ENCODE assay signal across 23 cellular contexts in the genomic region with DNA sequence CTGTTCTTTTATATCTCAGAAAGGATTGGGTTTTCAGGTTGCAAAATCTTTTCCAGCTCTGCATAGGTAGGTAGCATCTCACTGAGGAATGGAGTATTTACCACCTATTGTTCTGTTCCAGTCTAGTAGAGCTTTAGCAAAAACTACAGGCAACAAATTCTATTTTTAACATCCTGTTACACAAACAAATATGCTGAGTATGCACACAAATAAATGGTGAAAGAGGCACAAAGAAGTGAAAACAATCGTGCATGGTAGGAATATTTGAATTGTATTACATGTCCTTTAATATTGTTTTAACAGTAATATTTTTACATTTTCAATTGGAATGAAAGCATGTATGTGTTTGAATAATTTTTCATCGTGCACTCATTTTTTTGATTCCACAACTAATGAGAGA. TPM values are rescaled to one million over a fixed set of nuclear protein-coding genes. Genes with fewer than 3 reads are reported as not detected.
"Had no signal": no experiment of that assay in that cellular context is flagged by ENCODE, and none has a peak within 500 bp of the region (broad histone marks: within the 10 kb centered on the region; RNA-seq: fewer than 3 reads in every experiment).

No MANE protein-coding gene starts in this region.

- H3K27ac ChIP-seq: HL-60, KMS-11, SJSA1, SK-N-MC had no signal

- H3K9me3 ChIP-seq: SJSA1 had no signal

- H3K27me3 ChIP-seq: SJSA1 had no signal

- H3K4me3 ChIP-seq: SJSA1, SK-N-MC had no signal

- FAIRE-seq: RCC 7860 had no signal

- H3K36me3 ChIP-seq: SJSA1 had no signal

- DNase-seq: Kasumi-1, NCI-H1092, NCI-H1105 treated with DMSO at 0.1 percent for 48 hours, NCI-H1417 treated with DMSO at 0.1 percent for 48 hours, NCI-H146, NCI-H1694 treated with DMSO at 0.1 percent for 48 hours, NCI-H1930, NCI-H2081, NCI-H2107, NCI-H226, NCI-H446, NCI-H510A, NCI-H524 treated with DMSO at 0.1 percent for 48 hours, NCI-H774, Right ventricle myocardium superior, RPMI8226, SIG-M5 had no signal

- H3K4me2 ChIP-seq: KMS-11 had no signal

- H3K9ac ChIP-seq: KMS-11 had no signal

RNA-seq across cellular contexts. Expression of a gene that starts 16.5 kb away (rescaled TPM):
- total RNA-seq: M059J, SJSA1 had no signal
